15 cellular contexts compared by ENCODE assay signal in the genomic region with DNA sequence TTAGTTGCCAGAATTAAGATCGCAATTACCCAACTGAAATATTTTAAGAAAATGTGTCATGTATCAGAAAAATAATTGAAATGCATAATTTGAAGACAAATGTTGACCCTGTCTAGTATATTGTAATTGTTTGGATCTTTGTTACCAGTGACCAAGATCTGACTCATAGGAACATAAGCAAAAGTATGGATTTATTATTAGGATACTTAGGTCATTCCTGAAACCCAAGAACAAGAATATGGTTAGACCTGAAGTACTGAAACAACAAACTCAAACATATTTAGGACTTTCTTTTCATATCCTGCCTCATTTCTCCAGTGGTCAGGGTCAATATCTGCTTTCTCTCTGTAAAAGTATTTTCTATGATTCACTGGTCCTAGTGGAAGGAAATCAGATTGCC.
"Had no signal": no experiment of that assay in that cellular context is flagged by ENCODE, and none has a peak within 500 bp of the region (broad histone marks: within the 10 kb centered on the region; RNA-seq: fewer than 3 reads in every experiment).

No MANE protein-coding gene starts in this region.

- ATAC-seq: heart left ventricle; mucosa of descending colon; naive thymus-derived CD8-positive, alpha-beta T cell had no signal

- H3K27me3 ChIP-seq: dorsolateral prefrontal cortex, esophagus squamous epithelium, heart left ventricle, neutrophil, sigmoid colon had no signal

- H3K9me3 ChIP-seq: esophagus squamous epithelium, heart left ventricle, mucosa of descending colon had no signal

- H3K36me3 ChIP-seq: esophagus squamous epithelium, heart left ventricle, neutrophil, sigmoid colon had no signal

- H3K4me3 ChIP-seq: dorsolateral prefrontal cortex, esophagus squamous epithelium, heart left ventricle, mucosa of descending colon, sigmoid colon, skin epidermis had no signal

- H3K4me1 ChIP-seq: esophagus squamous epithelium, heart left ventricle, sigmoid colon had no signal

- H3K27ac ChIP-seq: dorsolateral prefrontal cortex, esophagus squamous epithelium, heart left ventricle, neutrophil, sigmoid colon, skin epidermis had no signal

- DNase-seq: cortex of kidney; dorsolateral prefrontal cortex; effector CD8-positive, alpha-beta T cell; esophagus squamous epithelium; foreskin melanocyte; heart left ventricle; hippocampal formation; mucosa of descending colon; naive thymus-derived CD8-positive, alpha-beta T cell; posterior cingulate gyrus; sigmoid colon; stimulated activated CD4-positive, alpha-beta T cell treated with anti-CD3 and anti-CD28 coated beads, Interleukin-2, amount 100 ng/mL, for 48 hours; stimulated activated naive CD4-positive, alpha-beta T cell treated with Interleukin-2 at 50 U/mL for 16 hours had no signal
